In genomic region chr22:20552913-20553401, GRCh38 we compare ENCODE assay signal across 8 cellular contexts. TPM values are rescaled to one million over a fixed set of nuclear protein-coding genes. Genes with fewer than 3 reads are reported as not detected.
DNase-seq lines count a peak whose midpoint lies in the region; ATAC-seq lines count a peak whose summit lies in the region.

No MANE protein-coding gene starts in this region.

- in situ Hi-C loops in Caki2 (cut with HindIII; ENCODE audit: low pct_unique_long_range_greater_than_20kb, low sequenced_read_pairs): no loop called here

- no peaks in the 10 kb centered on the region for H3K27me3 ChIP-seq in adipocyte (replicated peaks; ENCODE audit: control insufficient read depth, insufficient read depth, low read length)

- ATAC-seq in left ventricle myocardium superior: peak; percentile 31
- ATAC-seq in sciatic nerve: peak; percentile 60
- ATAC-seq in HG03097 (IDR thresholded peaks at IDR 0.05; ENCODE audit: low FRiP score, unreplicated experiment): no peak

- H3K9me3 ChIP-seq in adipocyte (ENCODE audit: control insufficient read depth, low read length): no peaks in the 10 kb centered on the region

- H3K4me1 ChIP-seq in adipocyte (ENCODE audit: control insufficient read depth, insufficient read depth, low read length): peaks cover 55% of the 10 kb centered on the region

- H3K9ac ChIP-seq in adipocyte (ENCODE audit: low read length): peak overlapping the region; percentile 84

- peak overlapping the region; percentile 40 for H3K4me3 ChIP-seq in adipocyte (ENCODE audit: low read length)

- H3K36me3 ChIP-seq in adipocyte (ENCODE audit: control insufficient read depth, insufficient read depth, low read length, severe bottlenecking): peaks cover 46% of the 10 kb centered on the region

- intact Hi-C loops in left ventricle myocardium superior (cut with micrococcal nuclease): loop anchor here (10.0 kb wide), 1 partner anchor 48 kb away; the partner anchor contains the start of gene MED15
- intact Hi-C loops in sciatic nerve (cut with DNase I): no loop called here

- DNase-seq in Caki2 (ENCODE audit: low read depth) (peak; percentile 80), adipocyte (ENCODE audit: low read depth) (no peak), left ventricle myocardium superior (no peak), sciatic nerve (ENCODE audit: low spot score) (no peak), occipital lobe (lab: John Stamatoyannopoulos, UW) (no peak)
- no peak for DNase-seq in stimulated activated CD4-positive, alpha-beta T cell treated with anti-CD3 and anti-CD28 coated beads, Interleukin-15, amount 100 ng/mL, for 24 hours
- no peak for DNase-seq in stimulated activated naive CD4-positive, alpha-beta T cell treated with Interleukin-2 at 50 U/mL for 16 hours (lab: John Stamatoyannopoulos, UW)

RNA-seq across cellular contexts. Expression of gene MED15, which starts 45.5 kb away (rescaled TPM):
- 31.0 and 56.8 TPM in 2 replicates for total RNA-seq in Caki2 (2014; rRNA removed; shearing (Covaris generic); ENCODE audit: low replicate concordance)
- total RNA-seq in left ventricle myocardium superior (51.0 TPM), sciatic nerve (130 TPM), occipital lobe (11.9 TPM)

RNA-seq across cellular contexts. Expression of gene KLHL22, which starts 57.4 kb away (rescaled TPM):
- total RNA-seq in Caki2 (2014; rRNA removed; shearing (Covaris generic); ENCODE audit: low replicate concordance): 11.8 and 23.6 TPM in 2 replicates
- 14.2 TPM for total RNA-seq in left ventricle myocardium superior
- total RNA-seq in sciatic nerve: 28.0 TPM
- 43.7 TPM for total RNA-seq in occipital lobe
